Comparison of ENCODE assay signal across 25 cellular contexts in genomic region chr12:112317481-112317880, GRCh38.
DNase-seq lines count a peak whose midpoint lies in the region; ATAC-seq and TF ChIP-seq lines count a peak whose summit lies in the region.
"Had no signal": no experiment of that assay in that cellular context is flagged by ENCODE, and none has a peak within 500 bp of the region (broad histone marks: within the 10 kb centered on the region; RNA-seq: fewer than 3 reads in every experiment).

No MANE protein-coding gene starts in this region.

- no peak for TF ChIP-seq POLR2A in body of pancreas (IDR thresholded peaks at IDR 0.05)

- DNase-seq in AG10803 (ENCODE audit: low read depth) (peak; percentile 9), astrocyte of the hippocampus (ENCODE audit: low read depth, low spot score) (peak; percentile 27), kidney glomerular epithelial cell (lab: John Stamatoyannopoulos, UW) (peak; percentile 68), trophoblast cell (peak; percentile 63 to 65), chondrocyte (ENCODE audit: low spot score) (no peak), mesendoderm (no peak), body of pancreas (no peak), NCI-H146 treated with DMSO at 0.1 percent for 48 hours (lab: John Stamatoyannopoulos, UW; ENCODE audit: unreplicated experiment) (no peak)
- DNase-seq: 8988T; ACHN; CD4-positive, alpha-beta T cell; H9; Karpas-422; NCI-H1092; NCI-H1417 treated with DMSO at 0.1 percent for 48 hours; NCI-H187; NCI-H2081 treated with DMSO at 0.1 percent for 48 hours; NCI-H446 treated with DMSO at 0.1 percent for 48 hours; NCI-H526; NCI-H82; NK-92 treated with Interleukin-12 subunit alpha and Interleukin-12 subunit beta, amount 100 ng/mL, for 24 hours; SHP77 had no signal

- H3K79me2 ChIP-seq in trophoblast cell (ENCODE audit: control insufficient read depth, insufficient read depth, low read length, poor library complexity) (no peaks in the 10 kb centered on the region), mesendoderm (ENCODE audit: control insufficient read depth, insufficient read depth, low read length) (no peaks in the 10 kb centered on the region)

- peaks cover 4 to 8% of the 10 kb centered on the region in 2 experiments for H3K36me3 ChIP-seq in trophoblast cell (ENCODE audit: control insufficient read depth in 1 of 2, insufficient read depth in 2 of 2, low read length in 2 of 2)
- no peaks in the 10 kb centered on the region for H3K36me3 ChIP-seq in mesendoderm (ENCODE audit: control insufficient read depth, insufficient read depth, low read length)
- H3K36me3 ChIP-seq in body of pancreas (replicated peaks in 1 of 2; ENCODE audit: insufficient read depth in 1 of 2, low read depth in 2 of 2) = no peaks in the 10 kb centered on the region

- H2BK15ac ChIP-seq in mesendoderm (replicated peaks; ENCODE audit: low read depth) = no peak overlapping the region

- H4K12ac ChIP-seq in trophoblast cell (ENCODE audit: low read depth, low read length) = no peak overlapping the region

- no peaks in the 10 kb centered on the region for H3K79me1 ChIP-seq in trophoblast cell (ENCODE audit: low read length)
- H3K79me1 ChIP-seq in mesendoderm (ENCODE audit: low read length) = no peaks in the 10 kb centered on the region

- no peak overlapping the region for H3K18ac ChIP-seq in trophoblast cell (ENCODE audit: low read length)
- no peak overlapping the region for H3K18ac ChIP-seq in mesendoderm (ENCODE audit: low read length)

- no peak overlapping the region for H4K91ac ChIP-seq in trophoblast cell (ENCODE audit: low read depth, low read length)

- H2AFZ ChIP-seq in trophoblast cell (ENCODE audit: insufficient read depth, low read length, poor library complexity) = no peak overlapping the region
- H2AFZ ChIP-seq: GM23338 had no signal

- H3K27me3 Mint-ChIP-seq in chondrocyte (ENCODE audit: low read depth) = no peaks in the 10 kb centered on the region
- H3K27me3 Mint-ChIP-seq: CD4-positive, alpha-beta T cell had no signal

- no peak for ATAC-seq in body of pancreas
- ATAC-seq: GM23338, HepG2 had no signal

- no peak overlapping the region for H3K4me3 Mint-ChIP-seq in chondrocyte (ENCODE audit: unreplicated experiment)
- H3K4me3 Mint-ChIP-seq: CD4-positive, alpha-beta T cell; GM23338; H9 had no signal

- no peaks in the 10 kb centered on the region for H3K9me3 Mint-ChIP-seq in chondrocyte (ENCODE audit: low read depth)
- H3K9me3 Mint-ChIP-seq: CD4-positive, alpha-beta T cell; GM23338; H9 had no signal

- intact Hi-C loops in body of pancreas (cut with DNase I) = no loop called here

- H3K4me2 ChIP-seq in trophoblast cell (ENCODE audit: low read length) (no peak overlapping the region), mesendoderm (ENCODE audit: low read length) (no peak overlapping the region)
- H3K4me2 ChIP-seq: GM23338 had no signal

- H3K4ac ChIP-seq in trophoblast cell (ENCODE audit: low read depth, low read length) = no peak overlapping the region
- H3K4ac ChIP-seq in mesendoderm (ENCODE audit: low read depth, low read length) = no peak overlapping the region

- no peak overlapping the region for H4K8ac ChIP-seq in trophoblast cell (ENCODE audit: low read depth, low read length)
- no peak overlapping the region for H4K8ac ChIP-seq in mesendoderm (ENCODE audit: low read depth, low read length)

- peaks cover 5% of the 10 kb centered on the region for H3K36me3 Mint-ChIP-seq in chondrocyte (ENCODE audit: low read depth)

- no peak overlapping the region for H3K4me3 ChIP-seq in AG10803 (ENCODE audit: low read length)
- no peak overlapping the region for H3K4me3 ChIP-seq in trophoblast cell (ENCODE audit: low read depth, low read length)
- H3K4me3 ChIP-seq in mesendoderm (ENCODE audit: low read length) = no peak overlapping the region
- no peak overlapping the region for H3K4me3 ChIP-seq in body of pancreas
- H3K4me3 ChIP-seq: GM23338 had no signal

- no peaks in the 10 kb centered on the region for H3K4me1 ChIP-seq in trophoblast cell (ENCODE audit: control insufficient read depth in 1 of 2, insufficient read depth in 2 of 2, low read length in 2 of 2)
- peaks cover 2% of the 10 kb centered on the region for H3K4me1 ChIP-seq in mesendoderm (ENCODE audit: control insufficient read depth, low read depth, low read length)
- peaks cover 21% of the 10 kb centered on the region for H3K4me1 ChIP-seq in body of pancreas

- H3K9me3 ChIP-seq in trophoblast cell (ENCODE audit: insufficient read depth, low read depth, low read length) = no peaks in the 10 kb centered on the region
- no peaks in the 10 kb centered on the region for H3K9me3 ChIP-seq in body of pancreas

- TF ChIP-seq CTCF in AG10803 (conservative IDR thresholded peaks at IDR 0.05; ENCODE audit: low read length) (no peak), chondrocyte (IDR thresholded peaks at IDR 0.05) (no peak), body of pancreas (IDR thresholded peaks at IDR 0.05) (no peak)

- no peak overlapping the region for H2BK5ac ChIP-seq in trophoblast cell (ENCODE audit: low read depth, low read length, poor library complexity)
- H2BK5ac ChIP-seq in mesendoderm (ENCODE audit: low read length) = no peak overlapping the region

- H3K27ac Mint-ChIP-seq in chondrocyte (ENCODE audit: unreplicated experiment) = no peak overlapping the region
- H3K27ac Mint-ChIP-seq: CD4-positive, alpha-beta T cell; GM23338; H9 had no signal

- H3K23ac ChIP-seq in trophoblast cell (ENCODE audit: low read length) = no peak overlapping the region
- no peak overlapping the region for H3K23ac ChIP-seq in mesendoderm (ENCODE audit: low read length)

- H2BK120ac ChIP-seq in trophoblast cell (ENCODE audit: insufficient read depth, low read length, poor library complexity) = no peak overlapping the region
- no peak overlapping the region for H2BK120ac ChIP-seq in mesendoderm (ENCODE audit: low read depth, low read length)

- no peak overlapping the region for H2AK5ac ChIP-seq in trophoblast cell (ENCODE audit: low read length)
- no peak overlapping the region for H2AK5ac ChIP-seq in mesendoderm (ENCODE audit: low read length)

- no CpG with 5 or more reads among the region's 6 CpGs for WGBS in trophoblast cell (ENCODE audit: extremely low coverage, insufficient coverage, insufficient read length)
- WGBS in mesendoderm (ENCODE audit: extremely low coverage, insufficient coverage, low lambda C conversion rate) = no CpG with 5 or more reads among the region's 6 CpGs
- WGBS in body of pancreas, 2 donors = 91% methylated on average over 6 of the region's 6 CpGs

- no peak overlapping the region for H2BK12ac ChIP-seq in trophoblast cell (ENCODE audit: low read length)

- H4K5ac ChIP-seq in mesendoderm (ENCODE audit: low read length) = no peak overlapping the region

- no peak overlapping the region for H3K56ac ChIP-seq in mesendoderm (ENCODE audit: low read length)

- H3K4me1 Mint-ChIP-seq in chondrocyte (ENCODE audit: low read depth) = peaks cover 8% of the 10 kb centered on the region

- H3K14ac ChIP-seq in trophoblast cell (ENCODE audit: low read length) = no peak overlapping the region

- H3K9ac ChIP-seq in trophoblast cell (ENCODE audit: low read length) = no peak overlapping the region
- H3K9ac ChIP-seq in mesendoderm (ENCODE audit: low read length) = no peak overlapping the region

- H3K27me3 ChIP-seq in trophoblast cell (ENCODE audit: insufficient read depth, low read length) = no peaks in the 10 kb centered on the region
- no peaks in the 10 kb centered on the region for H3K27me3 ChIP-seq in mesendoderm (ENCODE audit: insufficient read depth, low read length, poor library complexity)
- no peaks in the 10 kb centered on the region for H3K27me3 ChIP-seq in body of pancreas

- H3K27ac ChIP-seq in trophoblast cell (ENCODE audit: low read depth, low read length) = no peak overlapping the region
- no peak overlapping the region for H3K27ac ChIP-seq in mesendoderm (ENCODE audit: low read depth, low read length)
- no peak overlapping the region for H3K27ac ChIP-seq in body of pancreas
- H3K27ac ChIP-seq: RWPE1 had no signal

Comparison
In these comparisons a context has a peak if more than half of its experiments do, and no peak if none do; other contexts are left out.
1. DNase-seq: peak in AG10803 (single experiment), astrocyte of the hippocampus (single experiment), kidney glomerular epithelial cell (single experiment) and trophoblast cell (2 of 2); none in chondrocyte (single experiment), mesendoderm (single experiment), body of pancreas (0 of 4) and NCI-H146 treated with DMSO at 0.1 percent for 48 hours (single experiment).